In the genomic region with DNA sequence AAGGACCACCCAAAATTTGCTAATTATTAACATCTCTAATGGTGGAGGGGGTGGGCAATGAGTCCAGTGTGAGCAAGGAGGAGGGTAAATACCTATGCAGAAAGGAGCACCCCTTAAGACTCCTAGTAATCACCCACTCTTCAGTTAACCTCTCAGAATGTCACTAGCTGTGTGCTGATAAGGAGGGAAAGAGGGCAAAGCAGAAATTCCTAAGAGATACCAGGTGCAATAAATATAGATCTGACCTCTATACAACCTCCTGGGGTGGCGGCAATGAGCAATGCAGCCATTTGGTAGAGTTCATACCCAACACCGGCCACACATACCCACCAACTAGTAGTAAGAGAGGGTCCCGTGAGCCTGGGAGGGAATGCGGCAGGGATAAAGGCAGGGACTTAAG, we compare ENCODE assay signal across 1 cellular context.
TF ChIP-seq lines count a peak whose summit lies in the region.

No MANE protein-coding gene starts in this region.

TF ChIP-seq in WTC11, 78 proteins besides CTCF, POLR2A, EP300 and RAD21 (continued from another document):
- TF ChIP-seq ZNF425 (CRISPR knock-in tag; conservative IDR thresholded peaks at IDR 0.05) (no peak), ZNF138 (CRISPR knock-in tag; conservative IDR thresholded peaks at IDR 0.05) (no peak), ZNF121 (CRISPR knock-in tag; IDR thresholded peaks at IDR 0.05) (no peak), TEAD1 (CRISPR knock-in tag; IDR thresholded peaks at IDR 0.05) (no peak), JAZF1 (CRISPR knock-in tag; IDR thresholded peaks at IDR 0.05) (no peak), PRRX2 (CRISPR knock-in tag; IDR thresholded peaks at IDR 0.05) (no peak), CDX4 (CRISPR knock-in tag; IDR thresholded peaks at IDR 0.05; ENCODE audit: borderline replicate concordance) (no peak)
- TF ChIP-seq, protein P1, sequence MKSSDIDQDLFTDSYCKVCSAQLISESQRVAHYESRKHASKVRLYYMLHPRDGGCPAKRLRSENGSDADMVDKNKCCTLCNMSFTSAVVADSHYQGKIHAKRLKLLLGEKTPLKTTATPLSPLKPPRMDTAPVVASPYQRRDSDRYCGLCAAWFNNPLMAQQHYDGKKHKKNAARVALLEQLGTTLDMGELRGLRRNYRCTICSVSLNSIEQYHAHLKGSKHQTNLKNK (CRISPR knock-in tag; IDR thresholded peaks at IDR 0.05) = no peak
